8 cellular contexts compared by ENCODE assay signal in genomic region chr14:74084277-74085046, GRCh38. TPM values are rescaled to one million over a fixed set of nuclear protein-coding genes. Genes with fewer than 3 reads are reported as not detected.
A peak's percentile ranks its signal among the peaks of the same experiment; 100 is the strongest.
DNase-seq lines count a peak whose midpoint lies in the region; ATAC-seq and TF ChIP-seq lines count a peak whose summit lies in the region.

Gene ALDH6A1 (minus strand): TSS chr14:74084453. CDS start chr14:74084394, 59 bp downstream.
A gene with protein sequence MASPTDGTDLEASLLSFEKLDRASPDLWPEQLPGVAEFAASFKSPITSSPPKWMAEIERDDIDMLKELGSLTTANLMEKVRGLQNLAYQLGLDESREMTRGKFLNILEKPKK (plus strand): TSS chr14:74084956. CDS start chr14:74084975, 19 bp downstream.

- H3F3A ChIP-seq in smooth muscle cell (ENCODE audit: low read depth) = no peaks in the 10 kb centered on the region

- peak within 1 kb of the TSS; percentile 99 for H3K27ac Mint-ChIP-seq in WTC11

- no peaks in the 10 kb centered on the region for H3K27me3 Mint-ChIP-seq in WTC11 (ENCODE audit: low read depth)

- peaks cover 14% of the 10 kb centered on the region for H3K4me1 Mint-ChIP-seq in WTC11

- DNase-seq in AG09319 (ENCODE audit: extremely low read depth, low read depth) (peak; percentile 100), NCI-H226 (peak; percentile 100), WTC11 (ENCODE audit: low spot score) (peak; percentile 100), cardiac fibroblast (ENCODE audit: low read depth in 2 of 2) (peak; percentile 100), iPS-NIHi7 (ENCODE audit: extremely low spot score) (peak; percentile 100), smooth muscle cell (lab: John Stamatoyannopoulos, UW; ENCODE audit: unreplicated experiment) (peak; percentile 96)

- TF ChIP-seq CTCF in AG09319 (IDR thresholded peaks at IDR 0.05; ENCODE audit: low read depth, low read length) (no peak; the same call in 1 of the 2 replicates), WTC11 (IDR thresholded peaks at IDR 0.05) (no peak), cardiac fibroblast (IDR thresholded peaks at IDR 0.05; ENCODE audit: low read depth, low read length) (no peak), smooth muscle cell (IDR thresholded peaks at IDR 0.05; ENCODE audit: borderline replicate concordance, insufficient read depth, poor library complexity, severe bottlenecking) (no peak)

- in situ Hi-C loops in GM18951 (cut with MboI; ENCODE audit: low sequenced_read_pairs, unreplicated experiment) = no loop called here

- no peaks in the 10 kb centered on the region for H3K36me3 ChIP-seq in smooth muscle cell (ENCODE audit: low read depth)

- ATAC-seq in HG03196 (IDR thresholded peaks at IDR 0.05; ENCODE audit: unreplicated experiment) = peak; percentile 89
- ATAC-seq in WTC11 = peak; percentile 93

- peak within 1 kb of the TSS; percentile 94 for H3K4me2 ChIP-seq in smooth muscle cell

- peak within 1 kb of the TSS; percentile 87 for H2AFZ ChIP-seq in smooth muscle cell (ENCODE audit: low read depth)

- H4K20me1 ChIP-seq in smooth muscle cell (ENCODE audit: low read depth) = no peaks in the 10 kb centered on the region

- peak within 1 kb of the TSS; percentile 98 for H3K4me3 Mint-ChIP-seq in WTC11

- H3K4me3 ChIP-seq in cardiac fibroblast (replicated peaks in 1 of 2; ENCODE audit: low read depth in 2 of 2, low read length in 2 of 2) (peak within 1 kb of the TSS; percentile 87 to 92), smooth muscle cell (peak within 1 kb of the TSS; percentile 79)

- CTCF ChIA-PET in WTC11 (lab: Charles Lee) = interaction anchor here (0.5 kb wide), 1 partner anchor 219 kb away, joined by 5 read pairs; no protein-coding TSS in a partner anchor

- TF ChIP-seq POLR2A in GM18951 (IDR thresholded peaks at IDR 0.05; ENCODE audit: extremely low read depth, insufficient read depth, insufficient read length) = peak; percentile 69

- H3K27me3 ChIP-seq in smooth muscle cell (ENCODE audit: low read depth) = no peaks in the 10 kb centered on the region

- WGBS in smooth muscle cell (ENCODE audit: low lambda C conversion rate) = under 1% methylated on average over 46 of the region's 46 CpGs

- H3K79me2 ChIP-seq in smooth muscle cell (ENCODE audit: low read depth) = peaks cover 22% of the 10 kb centered on the region

- H3K4me1 ChIP-seq in smooth muscle cell (ENCODE audit: low read depth) = peaks cover 16% of the 10 kb centered on the region

- H3K27ac ChIP-seq in smooth muscle cell (ENCODE audit: low read depth) = peak within 1 kb of the TSS; percentile 91

- no peaks in the 10 kb centered on the region for H3K9me3 ChIP-seq in smooth muscle cell (replicated peaks; ENCODE audit: low read depth)

- H3K9ac ChIP-seq in smooth muscle cell (ENCODE audit: low read depth) = peak within 1 kb of the TSS; percentile 86

- POLR2A ChIA-PET in WTC11 (lab: Charles Lee) = interaction anchor here (1.1 kb wide), 1 partner anchor 55 kb away, joined by 3 read pairs; no protein-coding TSS in a partner anchor

- no peaks in the 10 kb centered on the region for H3K36me3 Mint-ChIP-seq in WTC11

- H3K9me3 Mint-ChIP-seq in WTC11 = no peaks in the 10 kb centered on the region

TF ChIP-seq in WTC11, 78 proteins besides CTCF, POLR2A, EP300 and RAD21 (continues in another document):
- TF ChIP-seq TCF7 (CRISPR knock-in tag; IDR thresholded peaks at IDR 0.05; ENCODE audit: low read depth) (no peak), PRDM15 (CRISPR knock-in tag; IDR thresholded peaks at IDR 0.05) (no peak), FOXK1 (CRISPR knock-in tag; IDR thresholded peaks at IDR 0.05) (peak; percentile 82), USF1 (CRISPR knock-in tag; IDR thresholded peaks at IDR 0.05) (peak; percentile 95), ZNF219 (CRISPR knock-in tag; IDR thresholded peaks at IDR 0.05; ENCODE audit: borderline replicate concordance) (no peak), ZNF416 (CRISPR knock-in tag; IDR thresholded peaks at IDR 0.05) (no peak), SP1 (CRISPR knock-in tag; conservative IDR thresholded peaks at IDR 0.05) (peak; percentile 41; the same call in 1 of the 2 replicates), GABPB1 (CRISPR knock-in tag; IDR thresholded peaks at IDR 0.05) (peak; percentile 35; the same call in 1 of the 2 replicates), CBFB (CRISPR knock-in tag; IDR thresholded peaks at IDR 0.05; ENCODE audit: low read depth) (0 out of 2 replicates have a peak, but pooled peaks have one; percentile 23), E2F5 (CRISPR knock-in tag; IDR thresholded peaks at IDR 0.05) (peak; percentile 95), TP53 (CRISPR knock-in tag; IDR thresholded peaks at IDR 0.05) (0 out of 2 replicates have a peak, but pooled peaks have one; percentile 67), CREM (CRISPR knock-in tag; IDR thresholded peaks at IDR 0.05) (no peak; the same call in 1 of the 2 replicates), FOXP1 (CRISPR knock-in tag; IDR thresholded peaks at IDR 0.05; ENCODE audit: borderline replicate concordance) (no peak)
- TF ChIP-seq, protein P1, sequence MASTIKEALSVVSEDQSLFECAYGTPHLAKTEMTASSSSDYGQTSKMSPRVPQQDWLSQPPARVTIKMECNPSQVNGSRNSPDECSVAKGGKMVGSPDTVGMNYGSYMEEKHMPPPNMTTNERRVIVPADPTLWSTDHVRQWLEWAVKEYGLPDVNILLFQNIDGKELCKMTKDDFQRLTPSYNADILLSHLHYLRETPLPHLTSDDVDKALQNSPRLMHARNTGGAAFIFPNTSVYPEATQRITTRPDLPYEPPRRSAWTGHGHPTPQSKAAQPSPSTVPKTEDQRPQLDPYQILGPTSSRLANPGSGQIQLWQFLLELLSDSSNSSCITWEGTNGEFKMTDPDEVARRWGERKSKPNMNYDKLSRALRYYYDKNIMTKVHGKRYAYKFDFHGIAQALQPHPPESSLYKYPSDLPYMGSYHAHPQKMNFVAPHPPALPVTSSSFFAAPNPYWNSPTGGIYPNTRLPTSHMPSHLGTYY (CRISPR knock-in tag; IDR thresholded peaks at IDR 0.05) = no peak
- TF ChIP-seq, protein P2, sequence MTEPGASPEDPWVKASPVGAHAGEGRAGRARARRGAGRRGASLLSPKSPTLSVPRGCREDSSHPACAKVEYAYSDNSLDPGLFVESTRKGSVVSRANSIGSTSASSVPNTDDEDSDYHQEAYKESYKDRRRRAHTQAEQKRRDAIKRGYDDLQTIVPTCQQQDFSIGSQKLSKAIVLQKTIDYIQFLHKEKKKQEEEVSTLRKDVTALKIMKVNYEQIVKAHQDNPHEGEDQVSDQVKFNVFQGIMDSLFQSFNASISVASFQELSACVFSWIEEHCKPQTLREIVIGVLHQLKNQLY (CRISPR knock-in tag; IDR thresholded peaks at IDR 0.05) = no peak
- TF ChIP-seq, protein P3, sequence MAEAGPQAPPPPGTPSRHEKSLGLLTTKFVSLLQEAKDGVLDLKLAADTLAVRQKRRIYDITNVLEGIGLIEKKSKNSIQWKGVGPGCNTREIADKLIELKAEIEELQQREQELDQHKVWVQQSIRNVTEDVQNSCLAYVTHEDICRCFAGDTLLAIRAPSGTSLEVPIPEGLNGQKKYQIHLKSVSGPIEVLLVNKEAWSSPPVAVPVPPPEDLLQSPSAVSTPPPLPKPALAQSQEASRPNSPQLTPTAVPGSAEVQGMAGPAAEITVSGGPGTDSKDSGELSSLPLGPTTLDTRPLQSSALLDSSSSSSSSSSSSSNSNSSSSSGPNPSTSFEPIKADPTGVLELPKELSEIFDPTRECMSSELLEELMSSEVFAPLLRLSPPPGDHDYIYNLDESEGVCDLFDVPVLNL (CRISPR knock-in tag; IDR thresholded peaks at IDR 0.05; ENCODE audit: borderline replicate concordance, low read depth) = peak; percentile 92

RNA-seq across cellular contexts. Expression of gene ALDH6A1, which starts in this region (rescaled TPM):
- total RNA-seq in WTC11 (2021) (21.6 to 32.1 TPM (median 30.6 TPM) in 3 replicates), smooth muscle cell (16.1 and 22.3 TPM in 2 replicates)
- polyA plus RNA-seq in smooth muscle cell = 18.2 and 18.9 TPM in 2 replicates

RNA-seq across cellular contexts. Expression of the second gene that starts in this region (rescaled TPM):
- total RNA-seq in WTC11 (2021) (8.8 to 10.6 TPM (median 10.3 TPM) in 3 replicates), smooth muscle cell (17.4 and 17.8 TPM in 2 replicates)
- 13.8 and 16.1 TPM in 2 replicates for polyA plus RNA-seq in smooth muscle cell

Comparison
In these comparisons a context has a peak if more than half of its experiments do, and no peak if none do; other contexts are left out.
1. Peak in every context shown above with its lines: DNase-seq, ATAC-seq, H3K4me3 ChIP-seq and H3K27ac ChIP-seq.